Comparison of ENCODE assay signal across 8 cellular contexts in the genomic region with DNA sequence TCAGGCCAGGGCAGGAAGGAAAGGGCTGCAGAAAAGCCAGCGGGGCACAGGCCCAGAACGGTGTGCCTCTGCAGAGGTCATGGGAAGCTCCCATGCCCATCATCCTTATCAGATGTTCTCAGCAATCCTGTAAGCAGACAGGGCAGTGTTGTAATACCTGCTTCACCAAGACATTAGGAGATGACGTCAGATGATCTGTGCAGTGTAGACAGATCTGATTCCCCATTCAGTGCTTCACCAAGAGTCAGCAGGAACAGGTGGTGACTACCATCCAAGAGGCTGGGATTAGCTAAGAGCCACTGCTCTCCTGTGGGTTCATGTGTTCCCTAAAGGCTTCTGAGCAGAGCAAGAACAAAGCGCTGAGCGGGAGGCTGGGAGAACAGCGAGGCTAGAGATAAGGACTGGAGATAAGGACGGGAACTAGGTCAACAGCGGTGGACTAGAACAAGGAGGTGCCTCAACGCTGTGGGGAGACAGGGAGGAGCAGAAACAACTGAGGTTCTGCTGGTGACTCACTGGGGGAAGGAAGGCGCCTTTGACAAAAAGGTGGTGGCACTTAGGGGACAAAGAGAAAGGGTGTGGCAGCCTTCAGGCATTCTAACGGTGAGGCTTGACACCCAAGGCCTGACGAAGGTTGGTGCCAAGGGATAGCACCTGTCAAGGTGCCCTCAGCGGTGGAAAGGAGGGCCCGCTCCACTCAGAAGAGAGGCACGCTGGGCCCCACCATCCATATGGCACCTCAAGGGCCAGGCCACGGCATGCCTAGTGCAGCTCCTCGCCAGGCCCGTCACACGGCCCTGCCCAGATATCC. TPM values are rescaled to one million over a fixed set of nuclear protein-coding genes. Genes with fewer than 3 reads are reported as not detected.
DNase-seq lines count a peak whose midpoint lies in the region; ATAC-seq and TF ChIP-seq lines count a peak whose summit lies in the region.

No MANE protein-coding gene starts in this region.

- H3K4me1 ChIP-seq in colonic mucosa: peaks cover 43% of the 10 kb centered on the region
- H3K4me1 ChIP-seq in upper lobe of right lung: peaks cover 94% of the 10 kb centered on the region

- intact Hi-C loops in colonic mucosa (cut with DNase I): no loop called here
- intact Hi-C loops in upper lobe of right lung (cut with DNase I): no loop called here

- peaks cover 27% of the 10 kb centered on the region for H3K36me3 Mint-ChIP-seq in nephron progenitor cell (ENCODE audit: low read depth)

- no peaks in the 10 kb centered on the region for H3K9me3 Mint-ChIP-seq in nephron progenitor cell

- peak overlapping the region; percentile 88 for H3K27ac Mint-ChIP-seq in nephron progenitor cell

- no peaks in the 10 kb centered on the region for H3K9me3 ChIP-seq in colonic mucosa
- H3K9me3 ChIP-seq in upper lobe of right lung: no peaks in the 10 kb centered on the region

- no peak overlapping the region for H3K4me3 Mint-ChIP-seq in nephron progenitor cell

- H3K9ac ChIP-seq in colonic mucosa (ENCODE audit: low read depth in 2 of 2, low read length in 2 of 2): peak overlapping the region; percentile 28 to 79

- peak; percentile 86 for ATAC-seq in upper lobe of right lung
- ATAC-seq in GM21526 (IDR thresholded peaks at IDR 0.05; ENCODE audit: low FRiP score, unreplicated experiment): no peak

- peaks cover 68% of the 10 kb centered on the region for H3K4me1 Mint-ChIP-seq in nephron progenitor cell

- H3K27me3 ChIP-seq in colonic mucosa: no peaks in the 10 kb centered on the region
- H3K27me3 ChIP-seq in upper lobe of right lung: no peaks in the 10 kb centered on the region

- H3K27ac ChIP-seq in colonic mucosa (peak overlapping the region; percentile 86), upper lobe of right lung (peak overlapping the region; percentile 75)

- H3K36me3 ChIP-seq in colonic mucosa (no peaks in the 10 kb centered on the region), upper lobe of right lung (no peaks in the 10 kb centered on the region)

- DNase-seq in LoVo (ENCODE audit: low spot score) (peak; percentile 93), colonic mucosa (peak; percentile 88), nephron progenitor cell (no peak), upper lobe of right lung (peak; percentile 82), putamen (ENCODE audit: low spot score) (no peak), 8988T (no peak)
- peak; percentile 48 for DNase-seq in activated CD4-positive, alpha-beta T cell treated with anti-CD3 and anti-CD28 coated beads for 1 hour

- no peaks in the 10 kb centered on the region for H3K27me3 Mint-ChIP-seq in nephron progenitor cell (ENCODE audit: low read depth, poor library complexity)

- H3K4me3 ChIP-seq in colonic mucosa (no peak overlapping the region), upper lobe of right lung (no peak overlapping the region)

- TF ChIP-seq CTCF in colonic mucosa (IDR thresholded peaks at IDR 0.05) (no peak), nephron progenitor cell (IDR thresholded peaks at IDR 0.05) (no peak), upper lobe of right lung (IDR thresholded peaks at IDR 0.05) (no peak)

RNA-seq across cellular contexts. Expression of a gene that starts 28.4 kb away (rescaled TPM):
- total RNA-seq in colonic mucosa: 10 to 100 TPM; 34.1 to 55.7 TPM
- total RNA-seq in upper lobe of right lung: 42.1 TPM

RNA-seq across cellular contexts. Expression of a gene that starts 31.3 kb away (rescaled TPM):
- 100 to 1,000 TPM in 1 of 2 donors, 10 to 100 TPM in 1; 40.9 to 106 TPM for total RNA-seq in colonic mucosa
- total RNA-seq in upper lobe of right lung: 116 TPM

Comparison
In these comparisons a context has a peak if more than half of its experiments do, and no peak if none do; other contexts are left out.
1. DNase-seq: peak in LoVo (single experiment), activated CD4-positive, alpha-beta T cell treated with anti-CD3 and anti-CD28 coated beads for 1 hour (single experiment), colonic mucosa (single experiment) and upper lobe of right lung (single experiment); none in nephron progenitor cell (single experiment), putamen (single experiment) and 8988T (single experiment).